ENCODE assay signal across 17 cellular contexts in the genomic region with DNA sequence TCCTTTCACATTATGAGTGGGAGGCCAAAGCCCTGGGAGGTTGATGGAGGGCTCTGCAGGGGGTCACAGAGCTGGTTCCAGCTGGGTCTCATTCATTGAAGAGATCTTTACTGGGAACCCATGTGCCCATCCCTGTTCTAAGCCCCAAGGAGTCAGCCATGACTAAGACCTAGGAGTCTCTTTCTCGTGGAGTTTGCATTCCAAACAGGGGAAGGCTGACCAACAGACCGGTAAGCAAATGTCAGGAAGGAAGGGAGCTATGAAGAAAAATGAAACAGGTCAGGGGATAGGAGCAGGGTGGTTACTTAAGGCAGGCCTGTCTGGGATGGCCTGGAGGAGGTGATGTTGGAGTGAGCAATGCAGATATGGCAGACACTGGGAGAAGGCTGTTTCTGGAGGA. TPM values are rescaled to one million over a fixed set of nuclear protein-coding genes. Genes with fewer than 3 reads are reported as not detected.
A peak's percentile ranks its signal among the peaks of the same experiment; 100 is the strongest.
DNase-seq lines count a peak whose midpoint lies in the region; ATAC-seq and TF ChIP-seq lines count a peak whose summit lies in the region.
"Had no signal": no experiment of that assay in that cellular context is flagged by ENCODE, and none has a peak within 500 bp of the region (broad histone marks: within the 10 kb centered on the region; RNA-seq: fewer than 3 reads in every experiment).

No MANE protein-coding gene starts in this region.

- H3K4me3 ChIP-seq in HEK293 (ENCODE audit: low read depth, low read length) (no peak overlapping the region), psoas muscle (no peak overlapping the region)

- H3K27ac Mint-ChIP-seq in WTC11: peak overlapping the region; percentile 44; the same call in 1 of the 2 replicates
- peak overlapping the region; percentile 33 for H3K27ac Mint-ChIP-seq in stimulated activated effector memory CD8-positive, alpha-beta T cell treated with anti-CD3 and anti-CD28 coated beads, Interleukin-12 subunit alpha, Interleukin-12 subunit beta, amount 100 ng/mL, for 72 hours
- H3K27ac Mint-ChIP-seq: CD8-positive, alpha-beta T cell had no signal

- H3K4me1 ChIP-seq in HEK293 (ENCODE audit: control insufficient read depth, insufficient read depth, low read length) (no peaks in the 10 kb centered on the region), psoas muscle (no peaks in the 10 kb centered on the region)
- H3K4me1 ChIP-seq: BE2C had no signal

- H3K9me3 ChIP-seq in HEK293 (ENCODE audit: control insufficient read depth, insufficient read depth, low read depth, low read length): no peaks in the 10 kb centered on the region
- H3K9me3 ChIP-seq in psoas muscle: no peaks in the 10 kb centered on the region
- H3K9me3 ChIP-seq: BE2C had no signal

- H3K36me3 ChIP-seq in HEK293 (ENCODE audit: control insufficient read depth in 2 of 2, insufficient read depth in 1 of 2, low read length in 2 of 2): no peaks in the 10 kb centered on the region
- no peaks in the 10 kb centered on the region for H3K36me3 ChIP-seq in psoas muscle (ENCODE audit: insufficient read depth in 1 of 2, low read depth in 1 of 2)
- H3K36me3 ChIP-seq: BE2C had no signal

- H3K36me3 Mint-ChIP-seq in WTC11: no peaks in the 10 kb centered on the region
- H3K36me3 Mint-ChIP-seq in stimulated activated effector memory CD8-positive, alpha-beta T cell treated with anti-CD3 and anti-CD28 coated beads, Interleukin-12 subunit alpha, Interleukin-12 subunit beta, amount 100 ng/mL, for 72 hours: no peaks in the 10 kb centered on the region
- H3K36me3 Mint-ChIP-seq: CD8-positive, alpha-beta T cell had no signal

- POLR2A ChIA-PET in HEK293 (lab: Yijun Ruan, JAX): no interaction called here
- POLR2A ChIA-PET in WTC11 (lab: Charles Lee): interaction anchor here (1.3 kb wide), 1 partner anchor 20 kb away, joined by 3 read pairs; no protein-coding TSS in a partner anchor

- CTCF ChIA-PET in HEK293 (lab: Yijun Ruan, JAX): no interaction called here
- CTCF ChIA-PET in WTC11 (lab: Charles Lee): interaction anchor here (0.6 kb wide), 2 partner anchors 31 kb away, joined by 3 read pairs; a partner anchor contains a TSS

- H3K27me3 Mint-ChIP-seq in WTC11 (ENCODE audit: low read depth): no peaks in the 10 kb centered on the region

- intact Hi-C loops in psoas muscle (cut with DNase I): no loop called here

- H3K4me1 Mint-ChIP-seq in WTC11: peaks cover 37% of the 10 kb centered on the region
- H3K4me1 Mint-ChIP-seq in stimulated activated effector memory CD8-positive, alpha-beta T cell treated with anti-CD3 and anti-CD28 coated beads, Interleukin-12 subunit alpha, Interleukin-12 subunit beta, amount 100 ng/mL, for 72 hours: no peaks in the 10 kb centered on the region

- no peak overlapping the region for H3K27ac ChIP-seq in HEK293 (ENCODE audit: extremely low read depth, low read depth, low read length)
- no peak overlapping the region for H3K27ac ChIP-seq in psoas muscle
- H3K27ac ChIP-seq: C4-2B had no signal

- DNase-seq in WTC11 (ENCODE audit: low spot score) (no peak), mesenteric fat pad (ENCODE audit: low spot score) (peak; percentile 12), NCI-H1436 treated with DMSO at 0.1 percent for 48 hours (lab: John Stamatoyannopoulos, UW) (no peak), psoas muscle (no peak)
- DNase-seq in stimulated activated effector memory CD8-positive, alpha-beta T cell treated with anti-CD3 and anti-CD28 coated beads, Interleukin-12 subunit alpha, Interleukin-12 subunit beta, amount 100 ng/mL, for 72 hours (ENCODE audit: low spot score in 2 of 2): no peak
- DNase-seq: BE2C; CD8-positive, alpha-beta T cell; COR-L47; DMS53 had no signal

- H3K4me3 Mint-ChIP-seq in WTC11: no peak overlapping the region
- H3K4me3 Mint-ChIP-seq in stimulated activated effector memory CD8-positive, alpha-beta T cell treated with anti-CD3 and anti-CD28 coated beads, Interleukin-12 subunit alpha, Interleukin-12 subunit beta, amount 100 ng/mL, for 72 hours: no peak overlapping the region
- H3K4me3 Mint-ChIP-seq: CD8-positive, alpha-beta T cell had no signal

- no peaks in the 10 kb centered on the region for H3K9me3 Mint-ChIP-seq in WTC11
- no peaks in the 10 kb centered on the region for H3K9me3 Mint-ChIP-seq in stimulated activated effector memory CD8-positive, alpha-beta T cell treated with anti-CD3 and anti-CD28 coated beads, Interleukin-12 subunit alpha, Interleukin-12 subunit beta, amount 100 ng/mL, for 72 hours
- H3K9me3 Mint-ChIP-seq: CD8-positive, alpha-beta T cell; IgD-negative memory B cell had no signal

- WGBS in psoas muscle, 3 donors: 31 to 61% (median 45%) methylated on average over 2 of the region's 2 CpGs

- ATAC-seq in WTC11 (no peak), GM18511 (IDR thresholded peaks at IDR 0.05; ENCODE audit: unreplicated experiment) (no peak), psoas muscle (no peak)
- ATAC-seq in stimulated activated effector memory CD8-positive, alpha-beta T cell treated with anti-CD3 and anti-CD28 coated beads, Interleukin-12 subunit alpha, Interleukin-12 subunit beta, amount 100 ng/mL, for 72 hours: no peak
- ATAC-seq: CD8-positive, alpha-beta T cell; HCT116 had no signal

- H3K27me3 ChIP-seq in psoas muscle (ENCODE audit: insufficient read depth in 3 of 3, low read length in 2 of 3): peaks cover 0 to 15% (median 3%) of the 10 kb centered on the region in 3 donors

- TF ChIP-seq CTCF in HEK293 (tag by site-specific recombination; IDR thresholded peaks at IDR 0.05) (no peak), WTC11 (IDR thresholded peaks at IDR 0.05) (no peak), psoas muscle (IDR thresholded peaks at IDR 0.05) (no peak)

TF ChIP-seq in HEK293, 187 proteins besides CTCF, POLR2A, EP300 and RAD21:
- TF ChIP-seq ZNF335 (tag by site-specific recombination; conservative IDR thresholded peaks at IDR 0.05) (no peak), IKZF3 (tag by site-specific recombination; IDR thresholded peaks at IDR 0.05) (no peak), HOXC10 (CRISPR knock-in tag; IDR thresholded peaks at IDR 0.05) (no peak), GLIS1 (tag by site-specific recombination; IDR thresholded peaks at IDR 0.05) (peak; percentile 88)
- TF ChIP-seq, protein P1, sequence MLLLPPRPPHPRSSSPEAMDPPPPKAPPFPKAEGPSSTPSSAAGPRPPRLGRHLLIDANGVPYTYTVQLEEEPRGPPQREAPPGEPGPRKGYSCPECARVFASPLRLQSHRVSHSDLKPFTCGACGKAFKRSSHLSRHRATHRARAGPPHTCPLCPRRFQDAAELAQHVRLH (tag by site-specific recombination; IDR thresholded peaks at IDR 0.05): no peak

TF ChIP-seq in WTC11, 78 proteins besides CTCF, POLR2A, EP300 and RAD21 (continues in another document):
- no peak for TF ChIP-seq ZNF416 (CRISPR knock-in tag; IDR thresholded peaks at IDR 0.05)
- TF ChIP-seq, protein P2, sequence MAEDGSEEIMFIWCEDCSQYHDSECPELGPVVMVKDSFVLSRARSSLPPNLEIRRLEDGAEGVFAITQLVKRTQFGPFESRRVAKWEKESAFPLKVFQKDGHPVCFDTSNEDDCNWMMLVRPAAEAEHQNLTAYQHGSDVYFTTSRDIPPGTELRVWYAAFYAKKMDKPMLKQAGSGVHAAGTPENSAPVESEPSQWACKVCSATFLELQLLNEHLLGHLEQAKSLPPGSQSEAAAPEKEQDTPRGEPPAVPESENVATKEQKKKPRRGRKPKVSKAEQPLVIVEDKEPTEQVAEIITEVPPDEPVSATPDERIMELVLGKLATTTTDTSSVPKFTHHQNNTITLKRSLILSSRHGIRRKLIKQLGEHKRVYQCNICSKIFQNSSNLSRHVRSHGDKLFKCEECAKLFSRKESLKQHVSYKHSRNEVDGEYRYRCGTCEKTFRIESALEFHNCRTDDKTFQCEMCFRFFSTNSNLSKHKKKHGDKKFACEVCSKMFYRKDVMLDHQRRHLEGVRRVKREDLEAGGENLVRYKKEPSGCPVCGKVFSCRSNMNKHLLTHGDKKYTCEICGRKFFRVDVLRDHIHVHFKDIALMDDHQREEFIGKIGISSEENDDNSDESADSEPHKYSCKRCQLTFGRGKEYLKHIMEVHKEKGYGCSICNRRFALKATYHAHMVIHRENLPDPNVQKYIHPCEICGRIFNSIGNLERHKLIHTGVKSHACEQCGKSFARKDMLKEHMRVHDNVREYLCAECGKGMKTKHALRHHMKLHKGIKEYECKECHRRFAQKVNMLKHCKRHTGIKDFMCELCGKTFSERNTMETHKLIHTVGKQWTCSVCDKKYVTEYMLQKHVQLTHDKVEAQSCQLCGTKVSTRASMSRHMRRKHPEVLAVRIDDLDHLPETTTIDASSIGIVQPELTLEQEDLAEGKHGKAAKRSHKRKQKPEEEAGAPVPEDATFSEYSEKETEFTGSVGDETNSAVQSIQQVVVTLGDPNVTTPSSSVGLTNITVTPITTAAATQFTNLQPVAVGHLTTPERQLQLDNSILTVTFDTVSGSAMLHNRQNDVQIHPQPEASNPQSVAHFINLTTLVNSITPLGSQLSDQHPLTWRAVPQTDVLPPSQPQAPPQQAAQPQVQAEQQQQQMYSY (CRISPR knock-in tag; IDR thresholded peaks at IDR 0.05): no peak
- no peak for TF ChIP-seq MXD4 (CRISPR knock-in tag; IDR thresholded peaks at IDR 0.05; ENCODE audit: borderline replicate concordance)
- no peak for TF ChIP-seq OVOL2 (CRISPR knock-in tag; IDR thresholded peaks at IDR 0.05; ENCODE audit: borderline replicate concordance)
- TF ChIP-seq SP1 (CRISPR knock-in tag; conservative IDR thresholded peaks at IDR 0.05): no peak
- TF ChIP-seq CREM (CRISPR knock-in tag; IDR thresholded peaks at IDR 0.05): no peak
- no peak for TF ChIP-seq KAT7 (CRISPR knock-in tag; IDR thresholded peaks at IDR 0.05; ENCODE audit: borderline replicate concordance)
- TF ChIP-seq GRHL2 (CRISPR knock-in tag; IDR thresholded peaks at IDR 0.05; ENCODE audit: insufficient replicate concordance, severe bottlenecking): no peak
- TF ChIP-seq, protein P3, sequence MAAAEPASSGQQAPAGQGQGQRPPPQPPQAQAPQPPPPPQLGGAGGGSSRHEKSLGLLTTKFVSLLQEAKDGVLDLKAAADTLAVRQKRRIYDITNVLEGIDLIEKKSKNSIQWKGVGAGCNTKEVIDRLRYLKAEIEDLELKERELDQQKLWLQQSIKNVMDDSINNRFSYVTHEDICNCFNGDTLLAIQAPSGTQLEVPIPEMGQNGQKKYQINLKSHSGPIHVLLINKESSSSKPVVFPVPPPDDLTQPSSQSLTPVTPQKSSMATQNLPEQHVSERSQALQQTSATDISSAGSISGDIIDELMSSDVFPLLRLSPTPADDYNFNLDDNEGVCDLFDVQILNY (CRISPR knock-in tag; IDR thresholded peaks at IDR 0.05): no peak
- no peak for TF ChIP-seq FOXP1 (CRISPR knock-in tag; IDR thresholded peaks at IDR 0.05; ENCODE audit: borderline replicate concordance)
- no peak for TF ChIP-seq RORB (CRISPR knock-in tag; IDR thresholded peaks at IDR 0.05)
- TF ChIP-seq ZNF396 (CRISPR knock-in tag; IDR thresholded peaks at IDR 0.05; ENCODE audit: borderline replicate concordance): no peak

RNA-seq across cellular contexts. Expression of a gene that starts 31.5 kb away (rescaled TPM):
- total RNA-seq in WTC11 (2021) (1.4 to 1.9 TPM (median 1.5 TPM) in 3 replicates), mesenteric fat pad (not detected), psoas muscle (not detected)
- polyA plus RNA-seq in psoas muscle: not detected
- total RNA-seq: CD8-positive, alpha-beta T cell; H4; HT-29 had no signal
- polyA plus RNA-seq: AG04450, IgD-negative memory B cell had no signal

RNA-seq across cellular contexts. Expression of a gene that starts 46.3 kb away (rescaled TPM):
- total RNA-seq in WTC11 (2021) (106 to 130 TPM (median 128 TPM) in 3 replicates), mesenteric fat pad (not detected), psoas muscle (not detected)
- polyA plus RNA-seq in psoas muscle: not detected
- total RNA-seq: CD8-positive, alpha-beta T cell; H4 had no signal
- polyA plus RNA-seq: AG04450, IgD-negative memory B cell had no signal

Comparison
In these comparisons a context has a peak if more than half of its experiments do, and no peak if none do; other contexts are left out.
1. RNA of a gene that starts 46.3 kb away (total RNA-seq): 106 to 130 TPM in WTC11; not detected in mesenteric fat pad (single experiment) and not detected in psoas muscle; every median in the first group is over 100 times any median in the second.